In the genomic region with DNA sequence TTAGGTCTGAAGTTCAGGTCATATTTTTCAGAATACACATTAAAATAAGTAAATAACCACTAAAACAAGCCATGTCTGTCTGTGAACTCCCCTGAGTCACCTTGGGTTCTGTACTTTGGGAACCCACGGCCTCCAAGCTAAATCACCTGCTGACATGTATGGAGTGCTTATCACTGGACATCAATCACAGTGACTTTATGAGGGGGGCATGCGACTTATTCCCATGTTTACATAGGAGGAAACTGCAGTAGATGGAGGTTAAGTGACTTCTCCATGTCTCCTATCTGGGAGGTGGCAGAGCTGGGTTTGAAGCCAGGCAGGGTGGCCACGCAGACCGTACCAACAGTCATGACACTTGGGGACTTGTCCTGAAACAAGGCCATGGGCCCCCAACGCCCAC, we compare ENCODE assay signal across 12 cellular contexts. TPM values are rescaled to one million over a fixed set of nuclear protein-coding genes. Genes with fewer than 3 reads are reported as not detected.
"Had no signal": no experiment of that assay in that cellular context is flagged by ENCODE, and none has a peak within 500 bp of the region (broad histone marks: within the 10 kb centered on the region; RNA-seq: fewer than 3 reads in every experiment).

No MANE protein-coding gene starts in this region.

- H2AFZ ChIP-seq: GM23248 had no signal

- H3K9ac ChIP-seq: GM23248 had no signal

- DNase-seq: GM23248, GOT3, H7, HFFc6, KG1 had no signal

- H3K9me3 ChIP-seq: HAP-1 had no signal

- H3K4me3 ChIP-seq: GM23248, HAP-1 had no signal

- ATAC-seq: HCT116, HepG2 had no signal

- H3K27ac ChIP-seq: GM23248, HL-60 had no signal

- H3K36me3 ChIP-seq: HAP-1 had no signal

- H3K4me1 ChIP-seq: HAP-1 had no signal

- FAIRE-seq: HepG2 had no signal

RNA-seq across cellular contexts. Expression of a gene that starts 8.1 kb away (rescaled TPM):
- total RNA-seq: HT1080 had no signal
- polyA plus RNA-seq: GM23248, IgD-negative memory B cell had no signal

RNA-seq across cellular contexts. Expression of a gene that starts 12.5 kb away (rescaled TPM):
- total RNA-seq: GM23248, H4, HT1080 had no signal
- polyA plus RNA-seq: GM23248, IgD-negative memory B cell had no signal

RNA-seq across cellular contexts. Expression of a gene that starts 27.8 kb away (rescaled TPM):
- total RNA-seq: GM23248, H4, H7 had no signal
- polyA plus RNA-seq: GM23248, IgD-negative memory B cell had no signal

RNA-seq across cellular contexts. Expression of a gene that starts 45.0 kb away (rescaled TPM):
- total RNA-seq: GM23248, H4, H7, HFFc6, HT1080 had no signal
- polyA plus RNA-seq: GM23248, IgD-negative memory B cell had no signal
